In genomic region chr6:70956451-70957283, GRCh38 we compare ENCODE assay signal across 8 cellular contexts. TPM values are rescaled to one million over a fixed set of nuclear protein-coding genes. Genes with fewer than 3 reads are reported as not detected.
DNase-seq lines count a peak whose midpoint lies in the region; ATAC-seq and TF ChIP-seq lines count a peak whose summit lies in the region.

B3GAT2 (minus strand) TSS chr6:70957060; CDS start chr6:70956429, 631 bp downstream.

- H3K36me3 ChIP-seq in gastroesophageal sphincter: no peaks in the 10 kb centered on the region

- peaks cover 57% of the 10 kb centered on the region for H3K27me3 Mint-ChIP-seq in activated T-cell treated with anti-CD3 and anti-CD28 coated beads, Interleukin-2, amount 50 U/mL, for 72 hours (ENCODE audit: low read depth)

- H3K4me3 Mint-ChIP-seq in activated T-cell treated with anti-CD3 and anti-CD28 coated beads, Interleukin-2, amount 50 U/mL, for 72 hours: peak within 1 kb of the TSS; percentile 91 to 94

- DNase-seq in AG20443 (ENCODE audit: low spot score) (peak; percentile 44), occipital lobe (lab: John Stamatoyannopoulos, UW) (peak; percentile 35), mucosa of gallbladder (ENCODE audit: low spot score) (no peak), SW 1271 (lab: John Stamatoyannopoulos, UW) (no peak)
- peak; percentile 3 to 8 for DNase-seq in activated T-cell treated with anti-CD3 and anti-CD28 coated beads, Interleukin-2, amount 50 U/mL, for 72 hours

- H3K27ac ChIP-seq in gastroesophageal sphincter: no peak within 1 kb of the TSS

- ATAC-seq in GM18907 (IDR thresholded peaks at IDR 0.05; ENCODE audit: unreplicated experiment) (peak; percentile 20), HG03442 (IDR thresholded peaks at IDR 0.05; ENCODE audit: unreplicated experiment) (peak; percentile 17), gastroesophageal sphincter (peak; percentile 34)
- peak; percentile 28 to 40 for ATAC-seq in activated T-cell treated with anti-CD3 and anti-CD28 coated beads, Interleukin-2, amount 50 U/mL, for 72 hours (replicated peaks in 1 of 2)

- peaks cover 0 to 29% (median 19%) of the 10 kb centered on the region in 3 donors for H3K4me1 ChIP-seq in gastroesophageal sphincter

- TF ChIP-seq CTCF in gastroesophageal sphincter (IDR thresholded peaks at IDR 0.05): no peak

- H3K9me3 ChIP-seq in gastroesophageal sphincter: no peaks in the 10 kb centered on the region

- 0% methylated on average over 1 to 7 of the region's 83 CpGs for WGBS in gastroesophageal sphincter (ENCODE audit: low coverage in 1 of 2), 2 donors

- TF ChIP-seq EP300 in gastroesophageal sphincter (IDR thresholded peaks at IDR 0.05): no peak

- H3K27ac Mint-ChIP-seq in activated T-cell treated with anti-CD3 and anti-CD28 coated beads, Interleukin-2, amount 50 U/mL, for 72 hours: no peak within 1 kb of the TSS

- no peaks in the 10 kb centered on the region for H3K9me3 Mint-ChIP-seq in activated T-cell treated with anti-CD3 and anti-CD28 coated beads, Interleukin-2, amount 50 U/mL, for 72 hours

- peak within 1 kb of the TSS; percentile 20 to 63 for H3K4me3 ChIP-seq in gastroesophageal sphincter

- TF ChIP-seq POLR2A in gastroesophageal sphincter (IDR thresholded peaks at IDR 0.05): no peak

- H3K4me1 Mint-ChIP-seq in activated T-cell treated with anti-CD3 and anti-CD28 coated beads, Interleukin-2, amount 50 U/mL, for 72 hours (ENCODE audit: low read depth): peaks cover 15% of the 10 kb centered on the region

- no peaks in the 10 kb centered on the region for H3K36me3 Mint-ChIP-seq in activated T-cell treated with anti-CD3 and anti-CD28 coated beads, Interleukin-2, amount 50 U/mL, for 72 hours (ENCODE audit: insufficient read depth in 2 of 2)

- H3K27me3 ChIP-seq in gastroesophageal sphincter: peaks cover 49% of the 10 kb centered on the region

RNA-seq across cellular contexts. Expression of gene B3GAT2, which starts in this region (rescaled TPM):
- total RNA-seq in activated T-cell treated with anti-CD3 and anti-CD28 coated beads, Interleukin-2, amount 50 U/mL, for 72 hours: not detected
- total RNA-seq in gastroesophageal sphincter (under 1 TPM in 1 of 4 donors, not detected in 3; 0.16 TPM), occipital lobe (18.6 TPM), mucosa of gallbladder (0.03 TPM)

Comparison
In these comparisons a context has a peak if more than half of its experiments do, and no peak if none do; other contexts are left out.
1. RNA of gene B3GAT2 (total RNA-seq): 18.6 TPM in occipital lobe (single experiment); 0.03 TPM in mucosa of gallbladder (single experiment), 0.16 TPM in gastroesophageal sphincter and not detected in activated T-cell treated with anti-CD3 and anti-CD28 coated beads, Interleukin-2, amount 50 U/mL, for 72 hours; every median in the first group is over 10 times any median in the second.
2. Peak in DNase-seq and ATAC-seq in activated T-cell treated with anti-CD3 and anti-CD28 coated beads, Interleukin-2, amount 50 U/mL, for 72 hours; RNA of the gene not detected or under 1 TPM.
3. Peak in ATAC-seq and H3K4me3 ChIP-seq in gastroesophageal sphincter; RNA of the gene not detected or under 1 TPM.
4. DNase-seq: peak in AG20443 (single experiment) and occipital lobe (single experiment); none in mucosa of gallbladder (single experiment) and SW 1271 (0 of 2).
5. Peak in every context shown above with its lines, with median percentiles within 50 percentile points of each other: ATAC-seq.